16 cellular contexts compared by ENCODE assay signal in genomic region chr6:155347800-155348199, GRCh38. TPM values are rescaled to one million over a fixed set of nuclear protein-coding genes. Genes with fewer than 3 reads are reported as not detected.
DNase-seq lines count a peak whose midpoint lies in the region; ATAC-seq, FAIRE-seq and TF ChIP-seq lines count a peak whose summit lies in the region.
"Had no signal": no experiment of that assay in that cellular context is flagged by ENCODE, and none has a peak within 500 bp of the region (broad histone marks: within the 10 kb centered on the region; RNA-seq: fewer than 3 reads in every experiment).

No MANE protein-coding gene starts in this region.

- H3K4me1 ChIP-seq in osteoblast (ENCODE audit: insufficient read depth, low read length), result peaks cover 10% of the 10 kb centered on the region

- no peaks in the 10 kb centered on the region for H3K79me2 ChIP-seq in osteoblast (ENCODE audit: insufficient read depth, low read length)

- H3K4me1 Mint-ChIP-seq in activated CD4-positive, alpha-beta T cell treated with anti-CD3 and anti-CD28 coated beads for 36 hours, result peaks cover 8% of the 10 kb centered on the region
- H3K4me1 Mint-ChIP-seq in activated T-helper 17 cell treated with anti-CD3 and anti-CD28 coated beads, Interleukin-2, amount 50 U/mL, for 72 hours, result no peaks in the 10 kb centered on the region
- no peaks in the 10 kb centered on the region for H3K4me1 Mint-ChIP-seq in glutamatergic neuron (ENCODE audit: low read depth, unreplicated experiment)
- H3K4me1 Mint-ChIP-seq: CD4-positive, CD25-positive, alpha-beta regulatory T cell had no signal

- DNase-seq in activated CD4-positive, alpha-beta T cell treated with anti-CD3 and anti-CD28 coated beads for 36 hours, result no peak
- DNase-seq in activated CD4-positive, alpha-beta T cell treated with anti-CD3 and anti-CD28 coated beads, Interleukin-2, amount 50 U/mL, for 1 hour, result no peak
- DNase-seq in GM19239 (ENCODE audit: insufficient read length, low spot score) (no peak), osteoblast (ENCODE audit: insufficient read length, low spot score, missing footprints) (no peak), glutamatergic neuron (no peak), ACHN (no peak), RPMI8226 (no peak)
- DNase-seq: CD4-positive, CD25-positive, alpha-beta regulatory T cell; DMS 273 treated with DMSO at 0.1 percent for 48 hours; HCEC 1CT; HFFc6 had no signal

- no peaks in the 10 kb centered on the region for H4K20me1 ChIP-seq in osteoblast (ENCODE audit: insufficient read depth, low read length)
- H4K20me1 ChIP-seq: BLaER1 treated with 17β-estradiol and CSF1 and Interleukin-3, amounts not matched to agents 10 nM and 100 nM had no signal

- no peak overlapping the region for H3K4me3 ChIP-seq in osteoblast (ENCODE audit: insufficient read depth, low read length)
- H3K4me3 ChIP-seq: BLaER1 treated with 17β-estradiol and CSF1 and Interleukin-3, amounts not matched to agents 10 nM and 100 nM had no signal

- intact Hi-C loops in activated CD4-positive, alpha-beta T cell treated with anti-CD3 and anti-CD28 coated beads for 36 hours (cut with DNase I, micrococcal nuclease), result no loop called here

- H3K4me3 Mint-ChIP-seq in activated CD4-positive, alpha-beta T cell treated with anti-CD3 and anti-CD28 coated beads for 36 hours, result no peak overlapping the region
- H3K4me3 Mint-ChIP-seq in activated T-helper 17 cell treated with anti-CD3 and anti-CD28 coated beads, Interleukin-2, amount 50 U/mL, for 72 hours, result no peak overlapping the region
- no peak overlapping the region for H3K4me3 Mint-ChIP-seq in glutamatergic neuron (ENCODE audit: unreplicated experiment)
- H3K4me3 Mint-ChIP-seq: CD4-positive, CD25-positive, alpha-beta regulatory T cell; HFFc6 had no signal

- no peaks in the 10 kb centered on the region for H3K9me3 ChIP-seq in osteoblast (ENCODE audit: low read depth, low read length)

- H3K27ac ChIP-seq in osteoblast (ENCODE audit: low read depth, low read length), result peak overlapping the region; percentile 11
- H3K27ac ChIP-seq: 22Rv1; BLaER1 treated with 17β-estradiol and CSF1 and Interleukin-3, amounts not matched to agents 10 nM and 100 nM had no signal

- TF ChIP-seq CTCF in osteoblast (IDR thresholded peaks at IDR 0.05; ENCODE audit: extremely low read depth, low read depth, low read length) (no peak), glutamatergic neuron (IDR thresholded peaks at IDR 0.05; ENCODE audit: partially characterized antibody, unreplicated experiment) (no peak)

- CTCF ChIA-PET in activated CD4-positive, alpha-beta T cell treated with anti-CD3 and anti-CD28 coated beads for 36 hours (lab: Charles Lee), result no interaction called here

- peaks cover 17% of the 10 kb centered on the region for H3K9me3 Mint-ChIP-seq in activated CD4-positive, alpha-beta T cell treated with anti-CD3 and anti-CD28 coated beads for 36 hours (ENCODE audit: low read depth)
- H3K9me3 Mint-ChIP-seq in activated T-helper 17 cell treated with anti-CD3 and anti-CD28 coated beads, Interleukin-2, amount 50 U/mL, for 72 hours, result peaks cover 16% of the 10 kb centered on the region
- H3K9me3 Mint-ChIP-seq in glutamatergic neuron (ENCODE audit: unreplicated experiment), result peaks cover 5% of the 10 kb centered on the region

- FAIRE-seq in GM19239 (lab: Jason Lieb, UNC), result peak; percentile 73
- FAIRE-seq: HepG2, HTR-8/SVneo had no signal

- H3K27me3 ChIP-seq in osteoblast (ENCODE audit: insufficient read depth, low read length), result no peaks in the 10 kb centered on the region
- H3K27me3 ChIP-seq: BLaER1 treated with 17β-estradiol and CSF1 and Interleukin-3, amounts not matched to agents 10 nM and 100 nM had no signal

- H3K27ac Mint-ChIP-seq in activated CD4-positive, alpha-beta T cell treated with anti-CD3 and anti-CD28 coated beads for 36 hours, result no peak overlapping the region
- H3K27ac Mint-ChIP-seq in activated T-helper 17 cell treated with anti-CD3 and anti-CD28 coated beads, Interleukin-2, amount 50 U/mL, for 72 hours, result no peak overlapping the region
- no peak overlapping the region for H3K27ac Mint-ChIP-seq in glutamatergic neuron (ENCODE audit: unreplicated experiment)
- H3K27ac Mint-ChIP-seq: CD4-positive, CD25-positive, alpha-beta regulatory T cell; HFFc6 had no signal

- H3K4me2 ChIP-seq in osteoblast (ENCODE audit: insufficient read depth, low read length), result no peak overlapping the region
- H3K4me2 ChIP-seq: BLaER1 treated with 17β-estradiol and CSF1 and Interleukin-3, amounts not matched to agents 10 nM and 100 nM had no signal

- H3K36me3 ChIP-seq in osteoblast (ENCODE audit: insufficient read depth, low read length), result no peaks in the 10 kb centered on the region

- in situ Hi-C loops in ACHN (cut with HindIII; ENCODE audit: low pct_ligation_motif_present, low pct_unique_long_range_greater_than_20kb, low sequenced_read_pairs), result no loop called here

- H2AFZ ChIP-seq in osteoblast (ENCODE audit: low read length), result peak overlapping the region; percentile 39

- POLR2A ChIA-PET in activated CD4-positive, alpha-beta T cell treated with anti-CD3 and anti-CD28 coated beads for 36 hours (lab: Charles Lee), result no interaction called here

- ATAC-seq in activated CD4-positive, alpha-beta T cell treated with anti-CD3 and anti-CD28 coated beads for 36 hours, result peak; percentile 55
- ATAC-seq in activated T-helper 17 cell treated with anti-CD3 and anti-CD28 coated beads, Interleukin-2, amount 50 U/mL, for 72 hours (replicated peaks), result peak; percentile 62
- ATAC-seq: HepG2 had no signal

- H3K27me3 Mint-ChIP-seq in activated CD4-positive, alpha-beta T cell treated with anti-CD3 and anti-CD28 coated beads for 36 hours, result no peaks in the 10 kb centered on the region
- H3K27me3 Mint-ChIP-seq in activated T-helper 17 cell treated with anti-CD3 and anti-CD28 coated beads, Interleukin-2, amount 50 U/mL, for 72 hours, result peaks cover 18% of the 10 kb centered on the region
- H3K27me3 Mint-ChIP-seq in glutamatergic neuron (ENCODE audit: unreplicated experiment), result peaks cover 2% of the 10 kb centered on the region

- H3K36me3 Mint-ChIP-seq in activated CD4-positive, alpha-beta T cell treated with anti-CD3 and anti-CD28 coated beads for 36 hours (ENCODE audit: low read depth), result no peaks in the 10 kb centered on the region
- H3K36me3 Mint-ChIP-seq in activated T-helper 17 cell treated with anti-CD3 and anti-CD28 coated beads, Interleukin-2, amount 50 U/mL, for 72 hours (ENCODE audit: low read depth), result no peaks in the 10 kb centered on the region
- H3K36me3 Mint-ChIP-seq in glutamatergic neuron (ENCODE audit: unreplicated experiment), result peaks cover 18% of the 10 kb centered on the region

RNA-seq across cellular contexts. Expression of gene TFB1M, which starts 33.5 kb away (rescaled TPM):
- 10 to 100 TPM; 45.5 to 56.4 TPM for total RNA-seq in activated CD4-positive, alpha-beta T cell treated with anti-CD3 and anti-CD28 coated beads for 36 hours
- total RNA-seq in activated T-helper 17 cell treated with anti-CD3 and anti-CD28 coated beads, Interleukin-2, amount 50 U/mL, for 72 hours, result 10 to 100 TPM; 38.6 to 48.9 TPM
- total RNA-seq in osteoblast (18.8 and 23.3 TPM in 2 replicates), glutamatergic neuron (ENCODE audit: unreplicated experiment) (36.8 TPM)
